In genomic region chr19:13521066-13521465, GRCh38 we compare ENCODE assay signal across 1 cellular context.
TF ChIP-seq lines count a peak whose summit lies in the region.

No MANE protein-coding gene starts in this region.

TF ChIP-seq in WTC11, 78 proteins besides CTCF, POLR2A, EP300 and RAD21 (continued from another document):
- TF ChIP-seq ATF2 (CRISPR knock-in tag; IDR thresholded peaks at IDR 0.05; ENCODE audit: borderline replicate concordance, low read depth), result no peak
- TF ChIP-seq MLX (CRISPR knock-in tag; IDR thresholded peaks at IDR 0.05), result no peak
- no peak for TF ChIP-seq ZNF396 (CRISPR knock-in tag; IDR thresholded peaks at IDR 0.05; ENCODE audit: borderline replicate concordance)
- TF ChIP-seq, protein P1, sequence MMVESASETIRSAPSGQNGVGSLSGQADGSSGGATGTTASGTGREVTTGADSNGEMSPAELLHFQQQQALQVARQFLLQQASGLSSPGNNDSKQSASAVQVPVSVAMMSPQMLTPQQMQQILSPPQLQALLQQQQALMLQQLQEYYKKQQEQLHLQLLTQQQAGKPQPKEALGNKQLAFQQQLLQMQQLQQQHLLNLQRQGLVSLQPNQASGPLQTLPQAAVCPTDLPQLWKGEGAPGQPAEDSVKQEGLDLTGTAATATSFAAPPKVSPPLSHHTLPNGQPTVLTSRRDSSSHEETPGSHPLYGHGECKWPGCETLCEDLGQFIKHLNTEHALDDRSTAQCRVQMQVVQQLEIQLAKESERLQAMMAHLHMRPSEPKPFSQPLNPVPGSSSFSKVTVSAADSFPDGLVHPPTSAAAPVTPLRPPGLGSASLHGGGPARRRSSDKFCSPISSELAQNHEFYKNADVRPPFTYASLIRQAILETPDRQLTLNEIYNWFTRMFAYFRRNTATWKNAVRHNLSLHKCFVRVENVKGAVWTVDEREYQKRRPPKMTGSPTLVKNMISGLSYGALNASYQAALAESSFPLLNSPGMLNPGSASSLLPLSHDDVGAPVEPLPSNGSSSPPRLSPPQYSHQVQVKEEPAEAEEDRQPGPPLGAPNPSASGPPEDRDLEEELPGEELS (CRISPR knock-in tag; IDR thresholded peaks at IDR 0.05), result no peak
- TF ChIP-seq NFYB (CRISPR knock-in tag; conservative IDR thresholded peaks at IDR 0.05; ENCODE audit: low read depth), result peak; percentile 81
- TF ChIP-seq ZNF317 (CRISPR knock-in tag; IDR thresholded peaks at IDR 0.05; ENCODE audit: borderline replicate concordance, low read depth), result no peak
